In genomic region chr2:41197781-41198180, GRCh38 we compare ENCODE assay signal across 25 cellular contexts.
DNase-seq lines count a peak whose midpoint lies in the region; ATAC-seq and TF ChIP-seq lines count a peak whose summit lies in the region.
"Had no signal": no experiment of that assay in that cellular context is flagged by ENCODE, and none has a peak within 500 bp of the region (broad histone marks: within the 10 kb centered on the region; RNA-seq: fewer than 3 reads in every experiment).

No MANE protein-coding gene starts in this region.

- H3K4me2 ChIP-seq in HCT116 (ENCODE audit: low read length) (no peak overlapping the region), neural progenitor cell (no peak overlapping the region)

- no peaks in the 10 kb centered on the region for H3K27me3 Mint-ChIP-seq in neural progenitor cell (ENCODE audit: insufficient read depth, low read depth)
- H3K27me3 Mint-ChIP-seq in activated T-cell treated with anti-CD3 and anti-CD28 coated beads, Interleukin-2, amount 50 U/mL, for 72 hours (ENCODE audit: low read depth): no peaks in the 10 kb centered on the region
- H3K27me3 Mint-ChIP-seq: activated CD8-positive, alpha-beta memory T cell treated with anti-CD3 and anti-CD28 coated beads, Interleukin-2, amount 10 ng/mL, durations not matched to agents 7 days and 5 days; CD4-positive, alpha-beta T cell; natural killer cell treated with Interleukin-12 subunit alpha and Interleukin-12 subunit beta and Interleukin-15 and Interleukin-18, amount 100 ng/mL, for 72 hours; stimulated activated naive CD8-positive, alpha-beta T cell treated with anti-CD3 and anti-CD28 coated beads, Interleukin-15, Interleukin-2, amounts not matched to agents 100 ng/mL and 50 ng/mL, for 24 hours had no signal

- RAD21 ChIA-PET in HCT116 (lab: Charles Lee; ENCODE audit: low non-redundant PET in 1 of 2, low total read pairs in 2 of 2, uncharacterized antibody in 2 of 2, unreplicated experiment in 2 of 2): no interaction called here

- CTCF ChIA-PET in HCT116 (lab: Charles Lee): no interaction called here

- no peak for DNase-seq in HCT116 (ENCODE audit: low read depth, low spot score)
- peak; percentile 4 for DNase-seq in RPMI7951 (ENCODE audit: low read depth)
- DNase-seq in cardiac fibroblast (ENCODE audit: low read depth in 2 of 2): peak; percentile 1 to 29
- peak; percentile 13 for DNase-seq in neural progenitor cell (ENCODE audit: low spot score)
- DNase-seq in 8988T: no peak
- DNase-seq in activated T-cell treated with anti-CD3 and anti-CD28 coated beads, Interleukin-2, amount 50 U/mL, for 72 hours: no peak
- no peak for DNase-seq in lower leg skin (ENCODE audit: low spot score in 2 of 2)
- DNase-seq: activated CD4-positive, alpha-beta T cell treated with anti-CD3 and anti-CD28 coated beads, Interleukin-2, amount 50 U/mL, for 1 hour; activated CD8-positive, alpha-beta memory T cell treated with anti-CD3 and anti-CD28 coated beads, Interleukin-2, amount 10 ng/mL, durations not matched to agents 7 days and 5 days; activated naive CD4-positive, alpha-beta T cell treated with anti-CD3 and anti-CD28 coated beads, Interleukin-2, amount 50 U/mL, for 16 hours; anterior cingulate cortex; CD4-positive, alpha-beta T cell; effector CD4-positive, alpha-beta T cell; foreskin melanocyte; GOT3; left ventricle myocardium inferior; midbrain; NCI-H1694; NCI-H69; ovary; right cardiac atrium; tibial artery had no signal

- 83 to 84% methylated on average over 4 of the region's 4 CpGs for whole genome bisulfite sequencing in lower leg skin, 2 donors

- intact Hi-C loops in HCT116 (cut with micrococcal nuclease): no loop called here
- intact Hi-C loops in lower leg skin (cut with DNase I; ENCODE audit: low total_unique reads): no loop called here

- ATAC-seq in HCT116: no peak
- no peak for ATAC-seq in activated T-cell treated with anti-CD3 and anti-CD28 coated beads, Interleukin-2, amount 50 U/mL, for 72 hours (replicated peaks in 1 of 2)
- ATAC-seq: activated CD8-positive, alpha-beta memory T cell treated with anti-CD3 and anti-CD28 coated beads, Interleukin-2, amount 10 ng/mL, durations not matched to agents 7 days and 5 days; natural killer cell treated with Interleukin-12 subunit alpha and Interleukin-12 subunit beta and Interleukin-15 and Interleukin-18, amount 100 ng/mL, for 72 hours; right cardiac atrium; Right ventricle myocardium inferior had no signal

- H4K20me1 ChIP-seq in HCT116 (ENCODE audit: insufficient read depth) (no peaks in the 10 kb centered on the region), neural progenitor cell (ENCODE audit: low read depth) (no peaks in the 10 kb centered on the region)

- no peaks in the 10 kb centered on the region for H3K36me3 ChIP-seq in HCT116 (ENCODE audit: control insufficient read depth in 1 of 2, insufficient read depth in 2 of 2, low read length in 2 of 2)
- H3K36me3 ChIP-seq in neural progenitor cell: no peaks in the 10 kb centered on the region
- H3K36me3 ChIP-seq: left ventricle myocardium inferior, ovary, tibial artery had no signal

- no peaks in the 10 kb centered on the region for H3K9me2 ChIP-seq in HCT116 (ENCODE audit: insufficient read depth)

- H3K4me1 ChIP-seq in HCT116 (ENCODE audit: control insufficient read depth in 1 of 2, insufficient read depth in 2 of 2, low read length in 2 of 2) (no peaks in the 10 kb centered on the region), neural progenitor cell (no peaks in the 10 kb centered on the region)

- H3K4me3 ChIP-seq in HCT116 (replicated peaks in 1 of 2; ENCODE audit: low read depth in 1 of 2, low read length in 2 of 2) (no peak overlapping the region), cardiac fibroblast (replicated peaks in 1 of 2; ENCODE audit: low read depth in 2 of 2, low read length in 2 of 2) (no peak overlapping the region), neural progenitor cell (no peak overlapping the region), lower leg skin (ENCODE audit: low read depth, poor library complexity, severe bottlenecking) (no peak overlapping the region)
- H3K4me3 ChIP-seq: left ventricle myocardium inferior, ovary, tibial artery had no signal

- H3K4me1 Mint-ChIP-seq in neural progenitor cell: peaks cover 20% of the 10 kb centered on the region
- no peaks in the 10 kb centered on the region for H3K4me1 Mint-ChIP-seq in activated T-cell treated with anti-CD3 and anti-CD28 coated beads, Interleukin-2, amount 50 U/mL, for 72 hours (ENCODE audit: low read depth)
- H3K4me1 Mint-ChIP-seq: activated CD8-positive, alpha-beta memory T cell treated with anti-CD3 and anti-CD28 coated beads, Interleukin-2, amount 10 ng/mL, durations not matched to agents 7 days and 5 days had no signal

- H3K36me3 Mint-ChIP-seq in neural progenitor cell: no peaks in the 10 kb centered on the region
- no peaks in the 10 kb centered on the region for H3K36me3 Mint-ChIP-seq in activated T-cell treated with anti-CD3 and anti-CD28 coated beads, Interleukin-2, amount 50 U/mL, for 72 hours (ENCODE audit: insufficient read depth in 2 of 2)
- H3K36me3 Mint-ChIP-seq: activated CD8-positive, alpha-beta memory T cell treated with anti-CD3 and anti-CD28 coated beads, Interleukin-2, amount 10 ng/mL, durations not matched to agents 7 days and 5 days; natural killer cell treated with Interleukin-12 subunit alpha and Interleukin-12 subunit beta and Interleukin-15 and Interleukin-18, amount 100 ng/mL, for 72 hours had no signal

- H3K27ac ChIP-seq in HCT116 (ENCODE audit: low read depth, low read length): no peak overlapping the region
- H3K27ac ChIP-seq in neural progenitor cell: no peak overlapping the region
- H3K27ac ChIP-seq: left ventricle myocardium inferior, ovary, tibial artery had no signal

- H3F3A ChIP-seq in neural progenitor cell (ENCODE audit: low read depth): no peaks in the 10 kb centered on the region

- TF ChIP-seq CTCF in HCT116 (IDR thresholded peaks at IDR 0.05 in 2 of 3, conservative IDR thresholded peaks at IDR 0.05 in 1 of 3; ENCODE audit: borderline replicate concordance in 1 of 3, insufficient read depth in 1 of 3, low read depth in 2 of 3, low read length in 2 of 3): no peak
- no peak for TF ChIP-seq CTCF in cardiac fibroblast (IDR thresholded peaks at IDR 0.05; ENCODE audit: low read depth, low read length)
- no peak for TF ChIP-seq CTCF in neural progenitor cell (IDR thresholded peaks at IDR 0.05)
- no peak for TF ChIP-seq CTCF in lower leg skin (IDR thresholded peaks at IDR 0.05)

- BruUV-seq in HCT116 (replicated peaks; lab: Mats Ljungman, UMichigan): no TSS peak

- H3K27me3 ChIP-seq in HCT116 (ENCODE audit: insufficient read depth, low read length): no peaks in the 10 kb centered on the region
- H3K27me3 ChIP-seq in neural progenitor cell: no peaks in the 10 kb centered on the region
- H3K27me3 ChIP-seq: ovary, tibial artery had no signal

- TF ChIP-seq RAD21 in HCT116 (IDR thresholded peaks at IDR 0.05; ENCODE audit: low read depth): no peak

- H3K9me3 Mint-ChIP-seq in neural progenitor cell: no peaks in the 10 kb centered on the region
- peaks cover 0 to 1% of the 10 kb centered on the region in 2 donors for H3K9me3 Mint-ChIP-seq in activated T-cell treated with anti-CD3 and anti-CD28 coated beads, Interleukin-2, amount 50 U/mL, for 72 hours
- H3K9me3 Mint-ChIP-seq: CD4-positive, alpha-beta T cell had no signal

- no peak overlapping the region for H3K27ac Mint-ChIP-seq in neural progenitor cell
- H3K27ac Mint-ChIP-seq in activated T-cell treated with anti-CD3 and anti-CD28 coated beads, Interleukin-2, amount 50 U/mL, for 72 hours: no peak overlapping the region
- H3K27ac Mint-ChIP-seq: activated CD8-positive, alpha-beta memory T cell treated with anti-CD3 and anti-CD28 coated beads, Interleukin-2, amount 10 ng/mL, durations not matched to agents 7 days and 5 days; CD4-positive, alpha-beta T cell; natural killer cell treated with Interleukin-12 subunit alpha and Interleukin-12 subunit beta and Interleukin-15 and Interleukin-18, amount 100 ng/mL, for 72 hours; stimulated activated naive CD8-positive, alpha-beta T cell treated with anti-CD3 and anti-CD28 coated beads, Interleukin-15, Interleukin-2, amounts not matched to agents 100 ng/mL and 50 ng/mL, for 24 hours had no signal

- peaks cover 0 to 4% of the 10 kb centered on the region in 2 experiments; a peak in 1 of 4 replicates for H3K9me3 ChIP-seq in HCT116 (ENCODE audit: control insufficient read depth in 1 of 2, insufficient read depth in 1 of 2, low read depth in 1 of 2, low read length in 2 of 2)
- no peaks in the 10 kb centered on the region for H3K9me3 ChIP-seq in neural progenitor cell (ENCODE audit: low read depth)
- H3K9me3 ChIP-seq: left ventricle myocardium inferior, ovary, tibial artery had no signal

- no peaks in the 10 kb centered on the region for H3K79me2 ChIP-seq in HCT116 (ENCODE audit: insufficient read depth, low read length)
- no peaks in the 10 kb centered on the region for H3K79me2 ChIP-seq in neural progenitor cell (ENCODE audit: low read depth)

- H3K4me3 Mint-ChIP-seq in neural progenitor cell: no peak overlapping the region
- H3K4me3 Mint-ChIP-seq in activated T-cell treated with anti-CD3 and anti-CD28 coated beads, Interleukin-2, amount 50 U/mL, for 72 hours: no peak overlapping the region
- H3K4me3 Mint-ChIP-seq: activated CD8-positive, alpha-beta memory T cell treated with anti-CD3 and anti-CD28 coated beads, Interleukin-2, amount 10 ng/mL, durations not matched to agents 7 days and 5 days; CD4-positive, alpha-beta T cell; natural killer cell treated with Interleukin-12 subunit alpha and Interleukin-12 subunit beta and Interleukin-15 and Interleukin-18, amount 100 ng/mL, for 72 hours; stimulated activated naive CD8-positive, alpha-beta T cell treated with anti-CD3 and anti-CD28 coated beads, Interleukin-15, Interleukin-2, amounts not matched to agents 100 ng/mL and 50 ng/mL, for 24 hours had no signal

- H3K9ac ChIP-seq in HCT116 (ENCODE audit: low read length) (no peak overlapping the region), neural progenitor cell (no peak overlapping the region)

- no peak for TF ChIP-seq POLR2A in HCT116 (IDR thresholded peaks at IDR 0.05; ENCODE audit: borderline replicate concordance, extremely low read depth, insufficient read depth, insufficient read length)
- TF ChIP-seq POLR2A in lower leg skin (IDR thresholded peaks at IDR 0.05): no peak

- H2AFZ ChIP-seq in HCT116 (ENCODE audit: low read depth, low read length, poor library complexity, severe bottlenecking) (no peak overlapping the region), neural progenitor cell (replicated peaks) (no peak overlapping the region)

- POLR2A ChIA-PET in HCT116 (lab: Charles Lee): no interaction called here

Comparison
In these comparisons a context has a peak if more than half of its experiments do, and no peak if none do; other contexts are left out.
1. DNase-seq: peak in RPMI7951 (single experiment), cardiac fibroblast (2 of 2) and neural progenitor cell (single experiment); none in HCT116 (single experiment), 8988T (single experiment), activated T-cell treated with anti-CD3 and anti-CD28 coated beads, Interleukin-2, amount 50 U/mL, for 72 hours (0 of 2) and lower leg skin (0 of 2).